ENCODE assay signal across 8 cellular contexts in genomic region chr19:10418281-10419199, GRCh38. TPM values are rescaled to one million over a fixed set of nuclear protein-coding genes. Genes with fewer than 3 reads are reported as not detected.
DNase-seq lines count a peak whose midpoint lies in the region; ATAC-seq and TF ChIP-seq lines count a peak whose summit lies in the region.

No MANE protein-coding gene starts in this region.

- H3K27ac Mint-ChIP-seq in CD4-positive, alpha-beta memory T cell: peak overlapping the region; percentile 38 to 92 (median 83)
- H3K27ac Mint-ChIP-seq in HFFc6 (peak overlapping the region; percentile 14; the same call in 1 of the 2 replicates), memory B cell (peak overlapping the region; percentile 87)
- H3K27ac Mint-ChIP-seq in activated CD8-positive, alpha-beta T cell treated with anti-CD3 and anti-CD28 coated beads for 36 hours: peak overlapping the region; percentile 69

- TF ChIP-seq CTCF in HFFc6 (IDR thresholded peaks at IDR 0.05): no peak; the same call in 1 of the 2 replicates
- no peak for TF ChIP-seq CTCF in activated CD8-positive, alpha-beta T cell treated with anti-CD3 and anti-CD28 coated beads for 36 hours (IDR thresholded peaks at IDR 0.05)
- TF ChIP-seq CTCF in ovary (IDR thresholded peaks at IDR 0.05): no peak

- H3K4me1 Mint-ChIP-seq in CD4-positive, alpha-beta memory T cell: peaks cover 25 to 61% (median 42%) of the 10 kb centered on the region in 4 donors
- H3K4me1 Mint-ChIP-seq in HFFc6 (ENCODE audit: low read depth) (peaks cover 40% of the 10 kb centered on the region), memory B cell (peaks cover 32% of the 10 kb centered on the region)
- H3K4me1 Mint-ChIP-seq in activated CD8-positive, alpha-beta T cell treated with anti-CD3 and anti-CD28 coated beads for 36 hours (ENCODE audit: low read depth): peaks cover 58% of the 10 kb centered on the region

- intact Hi-C loops in CD4-positive, alpha-beta memory T cell (cut with micrococcal nuclease): no loop called here
- intact Hi-C loops in activated CD8-positive, alpha-beta T cell treated with anti-CD3 and anti-CD28 coated beads for 36 hours (cut with micrococcal nuclease): loop anchor here (2.0 kb wide), 1 partner anchor 14 kb away; no protein-coding TSS in a partner anchor
- intact Hi-C loops in ovary (cut with DNase I): no loop called here

- no peaks in the 10 kb centered on the region for H3K9me3 ChIP-seq in CD4-positive, alpha-beta memory T cell (ENCODE audit: control insufficient read depth in 1 of 2, low read length in 2 of 2)
- H3K9me3 ChIP-seq in ovary: peaks cover 0 to 6% of the 10 kb centered on the region in 2 donors

- peaks cover 40 to 46% of the 10 kb centered on the region in 2 donors for H3K27me3 Mint-ChIP-seq in CD4-positive, alpha-beta memory T cell
- H3K27me3 Mint-ChIP-seq in HFFc6 (ENCODE audit: insufficient read depth) (peaks cover 8% of the 10 kb centered on the region), memory B cell (peaks cover 28% of the 10 kb centered on the region)
- peaks cover 21% of the 10 kb centered on the region for H3K27me3 Mint-ChIP-seq in activated CD8-positive, alpha-beta T cell treated with anti-CD3 and anti-CD28 coated beads for 36 hours

- H3K4me3 Mint-ChIP-seq in CD4-positive, alpha-beta memory T cell: peak overlapping the region; percentile 20 to 68 (median 54)
- H3K4me3 Mint-ChIP-seq in HFFc6 (peak overlapping the region; percentile 67), memory B cell (peak overlapping the region; percentile 34)
- peak overlapping the region; percentile 86 for H3K4me3 Mint-ChIP-seq in activated CD8-positive, alpha-beta T cell treated with anti-CD3 and anti-CD28 coated beads for 36 hours

- POLR2A ChIA-PET in CD4-positive, alpha-beta memory T cell (lab: Charles Lee; ENCODE audit: partially characterized antibody): interaction anchor here (0.6 to 26.5 kb wide), 5 partner anchors 6 to 598 kb away, joined by 3 to 470 read pairs (median 3); partner anchors contain the start of genes CDC37, PDE4A and TYK2
- POLR2A ChIA-PET in activated CD8-positive, alpha-beta T cell treated with anti-CD3 and anti-CD28 coated beads for 36 hours (lab: Charles Lee): interaction anchor here (0.6 to 9.7 kb wide), 6 partner anchors 9 to 143 kb away, joined by 3 to 161 read pairs (median 4); partner anchors contain the start of gene CDC37

- peaks cover 0 to 7% (median 0%) of the 10 kb centered on the region in 8 donors for H3K9me3 Mint-ChIP-seq in CD4-positive, alpha-beta memory T cell
- H3K9me3 Mint-ChIP-seq in HFFc6 (no peaks in the 10 kb centered on the region), memory B cell (peaks cover 2% of the 10 kb centered on the region)
- no peaks in the 10 kb centered on the region for H3K9me3 Mint-ChIP-seq in activated CD8-positive, alpha-beta T cell treated with anti-CD3 and anti-CD28 coated beads for 36 hours

- no peak for ATAC-seq in activated CD8-positive, alpha-beta T cell treated with anti-CD3 and anti-CD28 coated beads for 36 hours
- ATAC-seq in memory B cell (ENCODE audit: low read depth): no peak
- ATAC-seq in left lobe of liver: no peak
- no peak for ATAC-seq in GM21737 (IDR thresholded peaks at IDR 0.05; ENCODE audit: unreplicated experiment)

- DNase-seq in CD4-positive, alpha-beta memory T cell: no peak
- DNase-seq in HFFc6 (no peak), memory B cell (ENCODE audit: low spot score in 2 of 2) (peak in 1 of 2 donors; percentile 41), ovary (no peak), left lobe of liver (ENCODE audit: low spot score) (no peak)
- peak; percentile 57 for DNase-seq in activated CD8-positive, alpha-beta T cell treated with anti-CD3 and anti-CD28 coated beads for 36 hours
- no peak for DNase-seq in activated CD8-positive, alpha-beta memory T cell treated with anti-CD3 and anti-CD28 coated beads, Interleukin-2, amount 50 U/mL, for 48 hours

- no peak overlapping the region for H3K4me3 ChIP-seq in CD4-positive, alpha-beta memory T cell (ENCODE audit: low read length in 2 of 2)
- no peak overlapping the region for H3K4me3 ChIP-seq in ovary

- WGBS in ovary, 3 donors: 1 to 2% (median 1%) methylated on average over 24 to 35 of the region's 35 CpGs

- no peak for TF ChIP-seq EP300 in ovary (IDR thresholded peaks at IDR 0.05)

- H3K27me3 ChIP-seq in CD4-positive, alpha-beta memory T cell (ENCODE audit: insufficient read depth, low read length): peaks cover 54% of the 10 kb centered on the region
- peaks cover 8% of the 10 kb centered on the region for H3K27me3 ChIP-seq in ovary

- TF ChIP-seq POLR2A in ovary (IDR thresholded peaks at IDR 0.05): no peak

- H3K4me1 ChIP-seq in CD4-positive, alpha-beta memory T cell (ENCODE audit: insufficient read depth, low read length): peaks cover 61% of the 10 kb centered on the region
- H3K4me1 ChIP-seq in ovary (ENCODE audit: insufficient read depth): peaks cover 11% of the 10 kb centered on the region

- H3K36me3 Mint-ChIP-seq in CD4-positive, alpha-beta memory T cell: peaks cover 0 to 7% of the 10 kb centered on the region in 2 donors
- no peaks in the 10 kb centered on the region for H3K36me3 Mint-ChIP-seq in HFFc6 (ENCODE audit: low read depth)
- H3K36me3 Mint-ChIP-seq in activated CD8-positive, alpha-beta T cell treated with anti-CD3 and anti-CD28 coated beads for 36 hours (ENCODE audit: low read depth): peaks cover 9% of the 10 kb centered on the region
- H3K36me3 Mint-ChIP-seq in memory B cell: no peaks in the 10 kb centered on the region

- CTCF ChIA-PET in CD4-positive, alpha-beta memory T cell (lab: Charles Lee; ENCODE audit: partially characterized antibody): interaction anchor here (0.8 to 8.6 kb wide), 9 partner anchors 6 to 524 kb away, joined by 3 to 232 read pairs (median 4); partner anchors contain the start of genes CDC37 and PDE4A
- CTCF ChIA-PET in activated CD8-positive, alpha-beta T cell treated with anti-CD3 and anti-CD28 coated beads for 36 hours (lab: Charles Lee): interaction anchor here (0.8 to 22.7 kb wide), 14 partner anchors 3 to 149 kb away, joined by 3 to 587 read pairs (median 4); partner anchors contain the start of genes CDC37, ICAM5, KEAP1 and PDE4A

- H3K36me3 ChIP-seq in CD4-positive, alpha-beta memory T cell (ENCODE audit: insufficient read depth, low read length): no peaks in the 10 kb centered on the region
- no peaks in the 10 kb centered on the region for H3K36me3 ChIP-seq in ovary

- no peak overlapping the region for H3K27ac ChIP-seq in CD4-positive, alpha-beta memory T cell (ENCODE audit: low read depth, low read length)
- no peak overlapping the region for H3K27ac ChIP-seq in ovary

RNA-seq across cellular contexts. Expression of gene PDE4A, which starts 1.8 kb away (rescaled TPM):
- total RNA-seq in CD4-positive, alpha-beta memory T cell: 1 to 10 TPM; 2.5 to 3.3 TPM
- polyA plus RNA-seq in CD4-positive, alpha-beta memory T cell: 1 to 10 TPM in 1 of 2 donors, under 1 TPM in 1; 0.81 to 5.6 TPM
- 10 to 100 TPM; 10.1 to 18.9 (median 10.8) TPM for total RNA-seq in HFFc6 (2021; fragmentation: NEBNext Ultra II Directional; extraction: Animal tissue kit (Norgen Biotek cat#: 25700))
- total RNA-seq in activated CD8-positive, alpha-beta T cell treated with anti-CD3 and anti-CD28 coated beads for 36 hours: 10 to 100 TPM; 24.6 to 25.5 TPM
- total RNA-seq in ovary: 1 to 10 TPM in 6 of 7 donors, under 1 TPM in 1; 0.71 to 4.8 (median 3.0) TPM
- 1 to 10 TPM; 2.1 to 2.6 TPM for polyA plus RNA-seq in ovary
- total RNA-seq in left lobe of liver: 1.7 TPM

RNA-seq across cellular contexts. Expression of gene CDC37, which starts 15.2 kb away (rescaled TPM):
- 100 to 1,000 TPM; 180 to 185 TPM for total RNA-seq in CD4-positive, alpha-beta memory T cell
- 10 to 100 TPM; 51.8 to 87.1 TPM for polyA plus RNA-seq in CD4-positive, alpha-beta memory T cell
- 100 to 1,000 TPM; 222 to 280 (median 250) TPM for total RNA-seq in HFFc6 (2021; fragmentation: NEBNext Ultra II Directional; extraction: Animal tissue kit (Norgen Biotek cat#: 25700))
- 100 to 1,000 TPM; 236 to 238 TPM for total RNA-seq in activated CD8-positive, alpha-beta T cell treated with anti-CD3 and anti-CD28 coated beads for 36 hours
- total RNA-seq in ovary (100 to 1,000 TPM in 5 of 7 donors, 10 to 100 TPM in 2; 81.3 to 123 (median 113) TPM), left lobe of liver (49.4 TPM)
- 100 to 1,000 TPM; 117 to 180 TPM for polyA plus RNA-seq in ovary

RNA-seq across cellular contexts. Expression of gene TYK2, which starts 38.2 kb away (rescaled TPM):
- 100 to 1,000 TPM; 297 to 314 TPM for total RNA-seq in CD4-positive, alpha-beta memory T cell
- 10 to 100 TPM; 33.3 to 77.2 TPM for polyA plus RNA-seq in CD4-positive, alpha-beta memory T cell
- 10 to 100 TPM; 67.9 to 82.3 (median 78.5) TPM for total RNA-seq in HFFc6 (2021; fragmentation: NEBNext Ultra II Directional; extraction: Animal tissue kit (Norgen Biotek cat#: 25700))
- total RNA-seq in activated CD8-positive, alpha-beta T cell treated with anti-CD3 and anti-CD28 coated beads for 36 hours: 100 to 1,000 TPM; 143 TPM
- total RNA-seq in ovary: 100 to 1,000 TPM in 1 of 7 donors, 10 to 100 TPM in 6; 55.4 to 118 (median 81.6) TPM
- polyA plus RNA-seq in ovary: 10 to 100 TPM; 62.7 to 73.2 TPM
- 78.8 TPM for total RNA-seq in left lobe of liver

Comparison
In these comparisons a context has a peak if more than half of its experiments do, and no peak if none do; other contexts are left out.
1. H3K27ac Mint-ChIP-seq: peak in every context shown above with its lines; median percentile 87 in memory B cell; 83 in CD4-positive, alpha-beta memory T cell; 69 in activated CD8-positive, alpha-beta T cell treated with anti-CD3 and anti-CD28 coated beads for 36 hours; 14 in HFFc6.
2. H3K4me3 Mint-ChIP-seq: peak in every context shown above with its lines; median percentile 86 in activated CD8-positive, alpha-beta T cell treated with anti-CD3 and anti-CD28 coated beads for 36 hours; 67 in HFFc6; 54 in CD4-positive, alpha-beta memory T cell; 34 in memory B cell.